In genomic region chr12:69658203-69658602, GRCh38 we compare ENCODE assay signal across 29 cellular contexts. TPM values are rescaled to one million over a fixed set of nuclear protein-coding genes. Genes with fewer than 3 reads are reported as not detected.
DNase-seq lines count a peak whose midpoint lies in the region; ATAC-seq and TF ChIP-seq lines count a peak whose summit lies in the region.
"Had no signal": no experiment of that assay in that cellular context is flagged by ENCODE, and none has a peak within 500 bp of the region (broad histone marks: within the 10 kb centered on the region; RNA-seq: fewer than 3 reads in every experiment).

No MANE protein-coding gene starts in this region.

- H3K27ac ChIP-seq in CD8-positive, alpha-beta memory T cell (ENCODE audit: low read depth, low read length), result peak overlapping the region; percentile 25
- H3K27ac ChIP-seq in RWPE1, result no peak overlapping the region
- no peak overlapping the region for H3K27ac ChIP-seq in SJCRH30
- H3K27ac ChIP-seq: BLaER1 had no signal

- POLR2A ChIA-PET in CD8-positive, alpha-beta memory T cell (lab: Charles Lee), result no interaction called here
- POLR2A ChIA-PET in RWPE1 (lab: Yijun Ruan, JAX; ENCODE audit: low non-redundant PET), result no interaction called here

- H3K9me3 ChIP-seq in CD8-positive, alpha-beta memory T cell (ENCODE audit: low read length), result no peaks in the 10 kb centered on the region
- peaks cover 5% of the 10 kb centered on the region; the same call in 1 of the 2 replicates for H3K9me3 ChIP-seq in SJCRH30 (replicated peaks)
- H3K9me3 ChIP-seq: BLaER1, SK-N-SH had no signal

- no peaks in the 10 kb centered on the region for H3K4me1 Mint-ChIP-seq in CD8-positive, alpha-beta memory T cell
- H3K4me1 Mint-ChIP-seq in neural crest cell, result peaks cover 20% of the 10 kb centered on the region
- H3K4me1 Mint-ChIP-seq: CD4-positive, CD25-positive, alpha-beta regulatory T cell had no signal

- no peak overlapping the region for H3K27ac Mint-ChIP-seq in CD8-positive, alpha-beta memory T cell
- peak overlapping the region; percentile 24 for H3K27ac Mint-ChIP-seq in neural crest cell (ENCODE audit: unreplicated experiment)

- no peaks in the 10 kb centered on the region for H3K27me3 ChIP-seq in CD8-positive, alpha-beta memory T cell (ENCODE audit: insufficient read depth, low read length, poor library complexity, severe bottlenecking)
- no peaks in the 10 kb centered on the region for H3K27me3 ChIP-seq in SJCRH30
- H3K27me3 ChIP-seq: BLaER1 had no signal

- CTCF ChIA-PET in CD8-positive, alpha-beta memory T cell (lab: Charles Lee), result no interaction called here
- CTCF ChIA-PET in RWPE1 (lab: Yijun Ruan, JAX), result no interaction called here

- peaks cover 11 to 40% of the 10 kb centered on the region in 2 donors for H3K27me3 Mint-ChIP-seq in CD8-positive, alpha-beta memory T cell
- no peaks in the 10 kb centered on the region for H3K27me3 Mint-ChIP-seq in neural crest cell (ENCODE audit: low read depth)

- no peaks in the 10 kb centered on the region for H3K36me3 Mint-ChIP-seq in CD8-positive, alpha-beta memory T cell
- H3K36me3 Mint-ChIP-seq in neural crest cell (ENCODE audit: low read depth), result no peaks in the 10 kb centered on the region
- H3K36me3 Mint-ChIP-seq: CD4-positive, CD25-positive, alpha-beta regulatory T cell had no signal

- no peaks in the 10 kb centered on the region for H3K36me3 ChIP-seq in CD8-positive, alpha-beta memory T cell (ENCODE audit: insufficient read depth, low read length)
- H3K36me3 ChIP-seq in SJCRH30, result no peaks in the 10 kb centered on the region
- H3K36me3 ChIP-seq: BLaER1 had no signal

- no peak overlapping the region for H3K4me3 ChIP-seq in CD8-positive, alpha-beta memory T cell (ENCODE audit: low read length)
- H3K4me3 ChIP-seq in epithelial cell of esophagus (ENCODE audit: low read length) (no peak overlapping the region), SJCRH30 (no peak overlapping the region)
- H3K4me3 ChIP-seq: BLaER1, GM12878 had no signal

- no peak overlapping the region for H3K4me3 Mint-ChIP-seq in CD8-positive, alpha-beta memory T cell
- no peak overlapping the region for H3K4me3 Mint-ChIP-seq in neural crest cell
- H3K4me3 Mint-ChIP-seq: CD4-positive, CD25-positive, alpha-beta regulatory T cell had no signal

- no peak for ATAC-seq in GM21528 (IDR thresholded peaks at IDR 0.05; ENCODE audit: low FRiP score, unreplicated experiment)
- ATAC-seq in HG02798 (IDR thresholded peaks at IDR 0.05; ENCODE audit: poor library complexity, unreplicated experiment), result no peak
- no peak for ATAC-seq in GM19324 (IDR thresholded peaks at IDR 0.05; ENCODE audit: low FRiP score, unreplicated experiment)
- ATAC-seq: GM12878, Panc1 had no signal

- DNase-seq in CD8-positive, alpha-beta memory T cell, result no peak
- DNase-seq in RWPE1 (ENCODE audit: low spot score) (peak; percentile 30), epithelial cell of esophagus (ENCODE audit: low read depth) (peak; percentile 78), neural crest cell (ENCODE audit: low read depth, low spot score) (no peak), SJCRH30 (no peak)
- DNase-seq: CD4-positive, CD25-positive, alpha-beta regulatory T cell; COR-L47; DMS79; EL; GDM1; HCEC 1CT; Karpas-422; MV-4-11; NCI-H1105; NCI-H1436 treated with DMSO at 0.1 percent for 48 hours; NCI-H187 treated with DMSO at 0.1 percent for 48 hours; NCI-H526 treated with DMSO at 0.1 percent for 48 hours; SIG-M5; SK-N-SH; SW 1271 had no signal

- no peaks in the 10 kb centered on the region for H3K9me3 Mint-ChIP-seq in CD8-positive, alpha-beta memory T cell
- no peaks in the 10 kb centered on the region for H3K9me3 Mint-ChIP-seq in neural crest cell
- H3K9me3 Mint-ChIP-seq: CD4-positive, CD25-positive, alpha-beta regulatory T cell had no signal

- no peaks in the 10 kb centered on the region for H3K4me1 ChIP-seq in CD8-positive, alpha-beta memory T cell (ENCODE audit: insufficient read depth, low read length)
- peaks cover 21% of the 10 kb centered on the region for H3K4me1 ChIP-seq in SJCRH30

- TF ChIP-seq CTCF in RWPE1 (conservative IDR thresholded peaks at IDR 0.05; ENCODE audit: low read depth), result no peak
- TF ChIP-seq CTCF in epithelial cell of esophagus (IDR thresholded peaks at IDR 0.05; ENCODE audit: insufficient read depth, low read depth, low read length, missing control alignments), result no peak
- no peak for TF ChIP-seq CTCF in neural crest cell (conservative IDR thresholded peaks at IDR 0.05)

RNA-seq across cellular contexts. Expression of gene BEST3, which starts 40.9 kb away (rescaled TPM):
- total RNA-seq in CD8-positive, alpha-beta memory T cell, result not detected
- not detected for polyA plus RNA-seq in CD8-positive, alpha-beta memory T cell
- not detected in 2 replicates for total RNA-seq in neural crest cell
- total RNA-seq in SJCRH30 (2014; rRNA removed; shearing (Covaris generic)), result 0.05 TPM in 1 of 2 replicates, not detected in the other
- total RNA-seq: CD4-positive, CD25-positive, alpha-beta regulatory T cell; GM12878; NCI-H460 had no signal
- polyA plus RNA-seq: CD4-positive, CD25-positive, alpha-beta regulatory T cell; GM12878; H1 had no signal

RNA-seq across cellular contexts. Expression of gene LRRC10, which starts 47.5 kb away (rescaled TPM):
- not detected for total RNA-seq in CD8-positive, alpha-beta memory T cell
- not detected for polyA plus RNA-seq in CD8-positive, alpha-beta memory T cell
- not detected in 2 replicates for total RNA-seq in neural crest cell
- total RNA-seq in SJCRH30 (2014; rRNA removed; shearing (Covaris generic)), result not detected in 2 replicates
- total RNA-seq: CD4-positive, CD25-positive, alpha-beta regulatory T cell; GM12878; H1; NCI-H460 had no signal
- polyA plus RNA-seq: AG04450; CD4-positive, CD25-positive, alpha-beta regulatory T cell; GM12878; H1; SK-N-SH had no signal

Comparison
In these comparisons a context has a peak if more than half of its experiments do, and no peak if none do; other contexts are left out.
1. DNase-seq: peak in RWPE1 (single experiment) and epithelial cell of esophagus (single experiment); none in CD8-positive, alpha-beta memory T cell (0 of 5), neural crest cell (single experiment) and SJCRH30 (0 of 2).